10 cellular contexts compared by ENCODE assay signal in genomic region chr11:1888811-1889526, GRCh38. TPM values are rescaled to one million over a fixed set of nuclear protein-coding genes. Genes with fewer than 3 reads are reported as not detected.
A peak's percentile ranks its signal among the peaks of the same experiment; 100 is the strongest.
DNase-seq lines count a peak whose midpoint lies in the region; ATAC-seq and TF ChIP-seq lines count a peak whose summit lies in the region.
"Had no signal": no experiment of that assay in that cellular context is flagged by ENCODE, and none has a peak within 500 bp of the region (broad histone marks: within the 10 kb centered on the region; RNA-seq: fewer than 3 reads in every experiment).

No MANE protein-coding gene starts in this region.

- peaks cover 18% of the 10 kb centered on the region for H3K4me1 Mint-ChIP-seq in memory B cell

- peak overlapping the region; percentile 8 for H3K27ac Mint-ChIP-seq in memory B cell

- no peaks in the 10 kb centered on the region for H3K9me3 ChIP-seq in prostate gland
- H3K9me3 ChIP-seq: ovary had no signal

- no peaks in the 10 kb centered on the region for H3K27me3 Mint-ChIP-seq in memory B cell

- no peak for DNase-seq in RWPE1 (ENCODE audit: low spot score)
- peak; percentile 74 for DNase-seq in activated T-helper 1 cell treated with Interleukin-2 at 50 U/mL for 16 hours (ENCODE audit: low read depth)
- no peak for DNase-seq in memory B cell (ENCODE audit: low spot score in 2 of 2)
- DNase-seq in stimulated activated CD8-positive, alpha-beta memory T cell treated with anti-CD3 and anti-CD28 coated beads, Interleukin-7, amount 100 ng/mL, for 1 hour (ENCODE audit: low read depth in 2 of 2) = peak; percentile 47 to 50
- no peak for DNase-seq in prostate gland (ENCODE audit: low spot score)
- no peak for DNase-seq in NK-92 (lab: John Stamatoyannopoulos, UW; ENCODE audit: unreplicated experiment)

- no peak overlapping the region for H3K4me3 Mint-ChIP-seq in memory B cell

- intact Hi-C loops in prostate gland (cut with DNase I) = no loop called here

- TF ChIP-seq POLR2A in prostate gland (IDR thresholded peaks at IDR 0.05) = no peak

- POLR2A ChIA-PET in RWPE1 (lab: Yijun Ruan, JAX; ENCODE audit: low non-redundant PET) = no interaction called here

- H3K27ac ChIP-seq in RWPE1 (peak overlapping the region; percentile 72), prostate gland (no peak overlapping the region)
- H3K27ac ChIP-seq: ovary had no signal

- H3K27me3 ChIP-seq in prostate gland (replicated peaks; ENCODE audit: insufficient read depth) = no peaks in the 10 kb centered on the region
- H3K27me3 ChIP-seq: ovary had no signal

- no peaks in the 10 kb centered on the region for H3K36me3 ChIP-seq in prostate gland
- H3K36me3 ChIP-seq: ovary had no signal

- CTCF ChIA-PET in RWPE1 (lab: Yijun Ruan, JAX) = interaction anchor here (0.5 kb wide), 1 partner anchor 193 kb away, joined by 4 read pairs; no protein-coding TSS in a partner anchor

- H3K36me3 Mint-ChIP-seq in memory B cell = peaks cover 7% of the 10 kb centered on the region

- no peak for TF ChIP-seq CTCF in RWPE1 (conservative IDR thresholded peaks at IDR 0.05; ENCODE audit: low read depth)
- TF ChIP-seq CTCF in prostate gland (IDR thresholded peaks at IDR 0.05) = no peak

- WGBS in prostate gland = 88% methylated on average over 15 of the region's 26 CpGs

- ATAC-seq in memory B cell (ENCODE audit: low read depth) (peak; percentile 28), GM18517 (IDR thresholded peaks at IDR 0.05; ENCODE audit: unreplicated experiment) (no peak), HG03354 (IDR thresholded peaks at IDR 0.05; ENCODE audit: poor library complexity, severe bottlenecking, unreplicated experiment) (no peak)

- no peaks in the 10 kb centered on the region for H3K4me1 ChIP-seq in prostate gland (replicated peaks)

- peaks cover 7% of the 10 kb centered on the region for H3K9me3 Mint-ChIP-seq in memory B cell

- no peak overlapping the region for H3K4me3 ChIP-seq in prostate gland
- H3K4me3 ChIP-seq: ovary had no signal

RNA-seq across cellular contexts. Expression of gene PRR33, which starts 2.7 kb away (rescaled TPM):
- under 1 TPM in 1 of 2 donors, not detected in 1; 0.17 TPM for total RNA-seq in prostate gland
- total RNA-seq: endothelial cell of umbilical vein, ovary had no signal

RNA-seq across cellular contexts. Expression of gene TNNT3, which starts 30.5 kb away (rescaled TPM):
- total RNA-seq in prostate gland = 1 to 10 TPM; 4.5 to 8.4 TPM
- total RNA-seq: endothelial cell of umbilical vein had no signal

RNA-seq across cellular contexts. Expression of gene LSP1, which starts 36.1 kb away (rescaled TPM):
- 10 to 100 TPM in 1 of 2 donors, 1 to 10 TPM in 1; 6.7 to 11.6 TPM for total RNA-seq in prostate gland
- total RNA-seq: endothelial cell of umbilical vein had no signal

RNA-seq across cellular contexts. Expression of gene TNNI2, which starts 50.2 kb away (rescaled TPM):
- total RNA-seq in prostate gland = 1 to 10 TPM in 1 of 2 donors, not detected in 1; 5.5 TPM
- total RNA-seq: endothelial cell of umbilical vein had no signal

RNA-seq across cellular contexts. Expression of gene SYT8, which starts 54.2 kb away (rescaled TPM):
- total RNA-seq in prostate gland = 1 to 10 TPM; 1.7 to 4.1 TPM
- total RNA-seq: endothelial cell of umbilical vein had no signal

Comparison
In these comparisons a context has a peak if more than half of its experiments do, and no peak if none do; other contexts are left out.
1. DNase-seq: peak in activated T-helper 1 cell treated with Interleukin-2 at 50 U/mL for 16 hours (single experiment) and stimulated activated CD8-positive, alpha-beta memory T cell treated with anti-CD3 and anti-CD28 coated beads, Interleukin-7, amount 100 ng/mL, for 1 hour (2 of 2); none in RWPE1 (single experiment), memory B cell (0 of 2), prostate gland (single experiment) and NK-92 (single experiment).